In the genomic region with DNA sequence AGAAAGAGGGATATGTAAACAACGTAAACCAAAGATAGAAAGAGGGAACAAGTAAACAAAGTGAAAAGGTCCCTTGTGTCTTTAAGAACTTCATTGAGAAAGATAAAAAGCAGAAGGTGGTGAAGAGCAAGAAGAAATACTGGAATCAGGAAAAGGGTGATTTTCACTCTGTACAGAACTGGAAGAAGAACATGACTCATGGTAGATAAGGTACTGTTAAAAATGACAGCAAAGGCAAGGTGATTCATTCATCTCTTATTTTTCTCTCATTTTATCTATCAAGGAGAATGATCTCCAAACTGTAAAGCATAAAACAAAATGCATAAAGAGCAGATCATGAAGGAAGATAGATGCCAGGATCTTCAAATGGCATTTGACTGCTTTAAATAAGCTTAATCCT, we compare ENCODE assay signal across 26 cellular contexts.
"Had no signal": no experiment of that assay in that cellular context is flagged by ENCODE, and none has a peak within 500 bp of the region (broad histone marks: within the 10 kb centered on the region; RNA-seq: fewer than 3 reads in every experiment).

No MANE protein-coding gene starts in this region.

- H2AFZ ChIP-seq: hepatocyte had no signal

- H3K36me3 ChIP-seq: esophagus squamous epithelium, gastroesophageal sphincter, heart left ventricle, left lung, lower lobe of right lung had no signal

- H3K4me2 ChIP-seq: hepatocyte had no signal

- H3K27me3 ChIP-seq: dorsolateral prefrontal cortex, esophagus squamous epithelium, gastroesophageal sphincter, heart left ventricle, hepatocyte, left lung had no signal

- H3K4me3 ChIP-seq: coronary artery, dorsolateral prefrontal cortex, esophagus squamous epithelium, gastroesophageal sphincter, heart left ventricle, hepatocyte, left lung, lower lobe of right lung, mucosa of descending colon had no signal

- ATAC-seq: esophagus mucosa, gastroesophageal sphincter, heart left ventricle, left lung, left ventricle myocardium superior, lower lobe of right lung, mucosa of descending colon had no signal

- FAIRE-seq: colon, endothelial cell of umbilical vein, frontal cortex had no signal

- H3K9me3 ChIP-seq: esophagus squamous epithelium, gastroesophageal sphincter, left lung, lower lobe of right lung had no signal

- H3K79me2 ChIP-seq: hepatocyte had no signal

- DNase-seq: dermis blood vessel endothelial cell; dorsolateral prefrontal cortex; effector CD4-positive, alpha-beta T cell; effector memory CD4-positive, alpha-beta T cell; erythroblast; esophagus squamous epithelium; foreskin fibroblast; heart left ventricle; hypothalamus; immature natural killer cell; islet precursor cell; left cardiac atrium; left lung; left ventricle myocardium superior; lower lobe of right lung; mesenchymal stem cell; mucosa of descending colon; naive B cell had no signal

- H3K27ac ChIP-seq: coronary artery, dorsolateral prefrontal cortex, epithelial cell of prostate, esophagus squamous epithelium, gastroesophageal sphincter, heart left ventricle, hepatocyte, left lung, lower lobe of right lung had no signal

- H3K4me1 ChIP-seq: esophagus squamous epithelium, gastroesophageal sphincter, heart left ventricle, left lung, lower lobe of right lung had no signal
